In the genomic region with DNA sequence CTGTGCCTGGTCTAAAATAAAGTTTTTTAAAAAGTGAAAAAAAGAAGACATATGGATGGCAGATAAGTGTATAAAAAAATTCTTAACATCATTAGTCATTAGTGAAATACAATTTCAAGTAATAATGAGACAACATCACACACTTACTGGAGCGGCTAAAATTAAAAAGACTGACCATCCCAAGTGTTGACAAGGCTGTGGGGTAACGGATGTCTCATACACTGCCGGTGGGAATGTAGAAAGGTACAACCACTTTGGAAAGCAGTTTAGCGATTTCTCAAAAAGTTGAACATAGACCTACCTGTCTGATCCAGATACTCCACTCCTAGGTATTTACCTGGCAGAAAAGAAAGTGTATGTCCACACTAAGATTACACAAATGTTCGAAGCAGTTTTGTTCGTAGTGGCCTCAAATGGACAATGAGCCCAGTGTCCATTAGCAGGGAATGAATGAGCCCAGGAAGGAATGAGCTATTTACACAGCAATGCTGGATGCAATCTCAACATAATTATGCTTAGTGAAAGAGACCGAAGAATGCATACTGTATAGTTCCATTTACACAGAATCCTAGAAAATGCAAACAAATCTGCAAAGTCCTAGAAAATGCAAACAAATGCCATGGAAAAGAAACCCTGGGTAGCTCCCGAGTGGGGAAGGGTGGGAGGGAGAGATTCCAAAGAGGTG, we compare ENCODE assay signal across 1 cellular context.
TF ChIP-seq lines count a peak whose summit lies in the region.

No MANE protein-coding gene starts in this region.

TF ChIP-seq in K562, 482 proteins besides CTCF, POLR2A, EP300 and RAD21:
- TF ChIP-seq, protein P1, sequence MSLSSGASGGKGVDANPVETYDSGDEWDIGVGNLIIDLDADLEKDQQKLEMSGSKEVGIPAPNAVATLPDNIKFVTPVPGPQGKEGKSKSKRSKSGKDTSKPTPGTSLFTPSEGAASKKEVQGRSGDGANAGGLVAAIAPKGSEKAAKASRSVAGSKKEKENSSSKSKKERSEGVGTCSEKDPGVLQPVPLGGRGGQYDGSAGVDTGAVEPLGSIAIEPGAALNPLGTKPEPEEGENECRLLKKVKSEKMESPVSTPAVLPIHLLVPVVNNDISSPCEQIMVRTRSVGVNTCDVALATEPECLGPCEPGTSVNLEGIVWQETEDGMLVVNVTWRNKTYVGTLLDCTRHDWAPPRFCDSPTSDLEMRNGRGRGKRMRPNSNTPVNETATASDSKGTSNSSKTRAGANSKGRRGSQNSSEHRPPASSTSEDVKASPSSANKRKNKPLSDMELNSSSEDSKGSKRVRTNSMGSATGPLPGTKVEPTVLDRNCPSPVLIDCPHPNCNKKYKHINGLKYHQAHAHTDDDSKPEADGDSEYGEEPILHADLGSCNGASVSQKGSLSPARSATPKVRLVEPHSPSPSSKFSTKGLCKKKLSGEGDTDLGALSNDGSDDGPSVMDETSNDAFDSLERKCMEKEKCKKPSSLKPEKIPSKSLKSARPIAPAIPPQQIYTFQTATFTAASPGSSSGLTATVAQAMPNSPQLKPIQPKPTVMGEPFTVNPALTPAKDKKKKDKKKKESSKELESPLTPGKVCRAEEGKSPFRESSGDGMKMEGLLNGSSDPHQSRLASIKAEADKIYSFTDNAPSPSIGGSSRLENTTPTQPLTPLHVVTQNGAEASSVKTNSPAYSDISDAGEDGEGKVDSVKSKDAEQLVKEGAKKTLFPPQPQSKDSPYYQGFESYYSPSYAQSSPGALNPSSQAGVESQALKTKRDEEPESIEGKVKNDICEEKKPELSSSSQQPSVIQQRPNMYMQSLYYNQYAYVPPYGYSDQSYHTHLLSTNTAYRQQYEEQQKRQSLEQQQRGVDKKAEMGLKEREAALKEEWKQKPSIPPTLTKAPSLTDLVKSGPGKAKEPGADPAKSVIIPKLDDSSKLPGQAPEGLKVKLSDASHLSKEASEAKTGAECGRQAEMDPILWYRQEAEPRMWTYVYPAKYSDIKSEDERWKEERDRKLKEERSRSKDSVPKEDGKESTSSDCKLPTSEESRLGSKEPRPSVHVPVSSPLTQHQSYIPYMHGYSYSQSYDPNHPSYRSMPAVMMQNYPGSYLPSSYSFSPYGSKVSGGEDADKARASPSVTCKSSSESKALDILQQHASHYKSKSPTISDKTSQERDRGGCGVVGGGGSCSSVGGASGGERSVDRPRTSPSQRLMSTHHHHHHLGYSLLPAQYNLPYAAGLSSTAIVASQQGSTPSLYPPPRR (CRISPR knock-in tag; IDR thresholded peaks at IDR 0.05; ENCODE audit: borderline replicate concordance) = no peak
- TF ChIP-seq ZFP36 (IDR thresholded peaks at IDR 0.05; ENCODE audit: low read depth, low read length, partially characterized antibody) = peak; percentile 22
